ENCODE assay signal across 1 cellular context in genomic region chr22:38056969-38057841, GRCh38.
TF ChIP-seq lines count a peak whose summit lies in the region.

Gene PICK1, plus strand, starts transcription at chr22:38057404. Its CDS starts 406 bp downstream, at chr22:38057810.

TF ChIP-seq in H1, 55 proteins besides CTCF, POLR2A, EP300 and RAD21 (continued from another document):
- TF ChIP-seq NRF1 (IDR thresholded peaks at IDR 0.05; ENCODE audit: low read depth, low read length) (peak; percentile 11; the same call in 1 of the 2 replicates), TBP (IDR thresholded peaks at IDR 0.05; ENCODE audit: low read depth, low read length) (peak; percentile 84), YY1 (IDR thresholded peaks at IDR 0.05; ENCODE audit: low read depth, low read length) (peak; percentile 99), PHF8 (conservative IDR thresholded peaks at IDR 0.05; ENCODE audit: low read depth, low read length) (peak; percentile 69), ASH2L (IDR thresholded peaks at IDR 0.05; ENCODE audit: low read length) (peak; percentile 76), POLR2AphosphoS5 (IDR thresholded peaks at IDR 0.05; ENCODE audit: low read depth, low read length) (peak; percentile 65), SRF (IDR thresholded peaks at IDR 0.05; ENCODE audit: low read depth, low read length) (no peak), USF2 (IDR thresholded peaks at IDR 0.05; ENCODE audit: low read length) (no peak), SIN3A (conservative IDR thresholded peaks at IDR 0.05 in 1 of 2, IDR thresholded peaks at IDR 0.05 in 1 of 2; ENCODE audit: low read depth in 1 of 2, low read length in 2 of 2) (peak; percentile 63 to 89; a peak in 2 of 4 replicates), BRCA1 (IDR thresholded peaks at IDR 0.05; ENCODE audit: low read depth, low read length) (no peak), CTBP2 (IDR thresholded peaks at IDR 0.05; ENCODE audit: borderline replicate concordance, insufficient read depth, insufficient read length, low read length) (no peak), TEAD4 (IDR thresholded peaks at IDR 0.05; ENCODE audit: low read depth, low read length) (no peak), SP1 (IDR thresholded peaks at IDR 0.05; ENCODE audit: low read depth, low read length) (peak; percentile 56; the same call in 1 of the 2 replicates), KDM4A (IDR thresholded peaks at IDR 0.05; ENCODE audit: low read depth, low read length, severe bottlenecking) (peak; percentile 94), HDAC6 (IDR thresholded peaks at IDR 0.05; ENCODE audit: low read depth, low read length) (no peak), RFX5 (IDR thresholded peaks at IDR 0.05; ENCODE audit: borderline replicate concordance, low read depth, low read length) (peak; percentile 77), CBX5 (IDR thresholded peaks at IDR 0.05; ENCODE audit: low read depth, low read length) (no peak), CREB1 (IDR thresholded peaks at IDR 0.05) (peak; percentile 93), GABPA (IDR thresholded peaks at IDR 0.05; ENCODE audit: borderline replicate concordance, insufficient read depth, low read length) (peak; percentile 95), RNF2 (IDR thresholded peaks at IDR 0.05; ENCODE audit: borderline replicate concordance, low read depth, low read length, missing control alignments, poor library complexity, severe bottlenecking) (no peak), TCF12 (IDR thresholded peaks at IDR 0.05; ENCODE audit: low read depth, low read length) (peak; percentile 42; the same call in 1 of the 2 replicates), KDM5A (IDR thresholded peaks at IDR 0.05; ENCODE audit: low read length) (0 out of 2 replicates have a peak, but pooled peaks have one; percentile 26), KDM1A (IDR thresholded peaks at IDR 0.05; ENCODE audit: borderline replicate concordance, low read length) (0 out of 2 replicates have a peak, but pooled peaks have one; percentile 44), SP4 (IDR thresholded peaks at IDR 0.05; ENCODE audit: low read length) (no peak), TAF7 (optimal IDR thresholded peaks at IDR 0.05; ENCODE audit: borderline replicate concordance, low read depth, low read length) (peak; percentile 78), CEBPB (IDR thresholded peaks at IDR 0.05; ENCODE audit: low read depth, low read length) (no peak), SIX5 (IDR thresholded peaks at IDR 0.05; ENCODE audit: low read depth, low read length) (peak; percentile 7; the same call in 1 of the 2 replicates), TAF1 (IDR thresholded peaks at IDR 0.05; ENCODE audit: low read depth, low read length) (peak; percentile 85)
- TF ChIP-seq, protein P1, sequence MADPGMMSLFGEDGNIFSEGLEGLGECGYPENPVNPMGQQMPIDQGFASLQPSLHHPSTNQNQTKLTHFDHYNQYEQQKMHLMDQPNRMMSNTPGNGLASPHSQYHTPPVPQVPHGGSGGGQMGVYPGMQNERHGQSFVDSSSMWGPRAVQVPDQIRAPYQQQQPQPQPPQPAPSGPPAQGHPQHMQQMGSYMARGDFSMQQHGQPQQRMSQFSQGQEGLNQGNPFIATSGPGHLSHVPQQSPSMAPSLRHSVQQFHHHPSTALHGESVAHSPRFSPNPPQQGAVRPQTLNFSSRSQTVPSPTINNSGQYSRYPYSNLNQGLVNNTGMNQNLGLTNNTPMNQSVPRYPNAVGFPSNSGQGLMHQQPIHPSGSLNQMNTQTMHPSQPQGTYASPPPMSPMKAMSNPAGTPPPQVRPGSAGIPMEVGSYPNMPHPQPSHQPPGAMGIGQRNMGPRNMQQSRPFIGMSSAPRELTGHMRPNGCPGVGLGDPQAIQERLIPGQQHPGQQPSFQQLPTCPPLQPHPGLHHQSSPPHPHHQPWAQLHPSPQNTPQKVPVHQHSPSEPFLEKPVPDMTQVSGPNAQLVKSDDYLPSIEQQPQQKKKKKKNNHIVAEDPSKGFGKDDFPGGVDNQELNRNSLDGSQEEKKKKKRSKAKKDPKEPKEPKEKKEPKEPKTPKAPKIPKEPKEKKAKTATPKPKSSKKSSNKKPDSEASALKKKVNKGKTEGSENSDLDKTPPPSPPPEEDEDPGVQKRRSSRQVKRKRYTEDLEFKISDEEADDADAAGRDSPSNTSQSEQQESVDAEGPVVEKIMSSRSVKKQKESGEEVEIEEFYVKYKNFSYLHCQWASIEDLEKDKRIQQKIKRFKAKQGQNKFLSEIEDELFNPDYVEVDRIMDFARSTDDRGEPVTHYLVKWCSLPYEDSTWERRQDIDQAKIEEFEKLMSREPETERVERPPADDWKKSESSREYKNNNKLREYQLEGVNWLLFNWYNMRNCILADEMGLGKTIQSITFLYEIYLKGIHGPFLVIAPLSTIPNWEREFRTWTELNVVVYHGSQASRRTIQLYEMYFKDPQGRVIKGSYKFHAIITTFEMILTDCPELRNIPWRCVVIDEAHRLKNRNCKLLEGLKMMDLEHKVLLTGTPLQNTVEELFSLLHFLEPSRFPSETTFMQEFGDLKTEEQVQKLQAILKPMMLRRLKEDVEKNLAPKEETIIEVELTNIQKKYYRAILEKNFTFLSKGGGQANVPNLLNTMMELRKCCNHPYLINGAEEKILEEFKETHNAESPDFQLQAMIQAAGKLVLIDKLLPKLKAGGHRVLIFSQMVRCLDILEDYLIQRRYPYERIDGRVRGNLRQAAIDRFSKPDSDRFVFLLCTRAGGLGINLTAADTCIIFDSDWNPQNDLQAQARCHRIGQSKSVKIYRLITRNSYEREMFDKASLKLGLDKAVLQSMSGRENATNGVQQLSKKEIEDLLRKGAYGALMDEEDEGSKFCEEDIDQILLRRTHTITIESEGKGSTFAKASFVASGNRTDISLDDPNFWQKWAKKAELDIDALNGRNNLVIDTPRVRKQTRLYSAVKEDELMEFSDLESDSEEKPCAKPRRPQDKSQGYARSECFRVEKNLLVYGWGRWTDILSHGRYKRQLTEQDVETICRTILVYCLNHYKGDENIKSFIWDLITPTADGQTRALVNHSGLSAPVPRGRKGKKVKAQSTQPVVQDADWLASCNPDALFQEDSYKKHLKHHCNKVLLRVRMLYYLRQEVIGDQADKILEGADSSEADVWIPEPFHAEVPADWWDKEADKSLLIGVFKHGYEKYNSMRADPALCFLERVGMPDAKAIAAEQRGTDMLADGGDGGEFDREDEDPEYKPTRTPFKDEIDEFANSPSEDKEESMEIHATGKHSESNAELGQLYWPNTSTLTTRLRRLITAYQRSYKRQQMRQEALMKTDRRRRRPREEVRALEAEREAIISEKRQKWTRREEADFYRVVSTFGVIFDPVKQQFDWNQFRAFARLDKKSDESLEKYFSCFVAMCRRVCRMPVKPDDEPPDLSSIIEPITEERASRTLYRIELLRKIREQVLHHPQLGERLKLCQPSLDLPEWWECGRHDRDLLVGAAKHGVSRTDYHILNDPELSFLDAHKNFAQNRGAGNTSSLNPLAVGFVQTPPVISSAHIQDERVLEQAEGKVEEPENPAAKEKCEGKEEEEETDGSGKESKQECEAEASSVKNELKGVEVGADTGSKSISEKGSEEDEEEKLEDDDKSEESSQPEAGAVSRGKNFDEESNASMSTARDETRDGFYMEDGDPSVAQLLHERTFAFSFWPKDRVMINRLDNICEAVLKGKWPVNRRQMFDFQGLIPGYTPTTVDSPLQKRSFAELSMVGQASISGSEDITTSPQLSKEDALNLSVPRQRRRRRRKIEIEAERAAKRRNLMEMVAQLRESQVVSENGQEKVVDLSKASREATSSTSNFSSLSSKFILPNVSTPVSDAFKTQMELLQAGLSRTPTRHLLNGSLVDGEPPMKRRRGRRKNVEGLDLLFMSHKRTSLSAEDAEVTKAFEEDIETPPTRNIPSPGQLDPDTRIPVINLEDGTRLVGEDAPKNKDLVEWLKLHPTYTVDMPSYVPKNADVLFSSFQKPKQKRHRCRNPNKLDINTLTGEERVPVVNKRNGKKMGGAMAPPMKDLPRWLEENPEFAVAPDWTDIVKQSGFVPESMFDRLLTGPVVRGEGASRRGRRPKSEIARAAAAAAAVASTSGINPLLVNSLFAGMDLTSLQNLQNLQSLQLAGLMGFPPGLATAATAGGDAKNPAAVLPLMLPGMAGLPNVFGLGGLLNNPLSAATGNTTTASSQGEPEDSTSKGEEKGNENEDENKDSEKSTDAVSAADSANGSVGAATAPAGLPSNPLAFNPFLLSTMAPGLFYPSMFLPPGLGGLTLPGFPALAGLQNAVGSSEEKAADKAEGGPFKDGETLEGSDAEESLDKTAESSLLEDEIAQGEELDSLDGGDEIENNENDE (IDR thresholded peaks at IDR 0.05; ENCODE audit: insufficient replicate concordance, low read length): no peak
- TF ChIP-seq, protein P2, sequence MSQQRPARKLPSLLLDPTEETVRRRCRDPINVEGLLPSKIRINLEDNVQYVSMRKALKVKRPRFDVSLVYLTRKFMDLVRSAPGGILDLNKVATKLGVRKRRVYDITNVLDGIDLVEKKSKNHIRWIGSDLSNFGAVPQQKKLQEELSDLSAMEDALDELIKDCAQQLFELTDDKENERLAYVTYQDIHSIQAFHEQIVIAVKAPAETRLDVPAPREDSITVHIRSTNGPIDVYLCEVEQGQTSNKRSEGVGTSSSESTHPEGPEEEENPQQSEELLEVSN (IDR thresholded peaks at IDR 0.05): peak; percentile 78
- TF ChIP-seq, protein P3, sequence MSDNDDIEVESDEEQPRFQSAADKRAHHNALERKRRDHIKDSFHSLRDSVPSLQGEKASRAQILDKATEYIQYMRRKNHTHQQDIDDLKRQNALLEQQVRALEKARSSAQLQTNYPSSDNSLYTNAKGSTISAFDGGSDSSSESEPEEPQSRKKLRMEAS (IDR thresholded peaks at IDR 0.05): peak; percentile 56; the same call in 1 of the 2 replicates
- TF ChIP-seq, protein P4, sequence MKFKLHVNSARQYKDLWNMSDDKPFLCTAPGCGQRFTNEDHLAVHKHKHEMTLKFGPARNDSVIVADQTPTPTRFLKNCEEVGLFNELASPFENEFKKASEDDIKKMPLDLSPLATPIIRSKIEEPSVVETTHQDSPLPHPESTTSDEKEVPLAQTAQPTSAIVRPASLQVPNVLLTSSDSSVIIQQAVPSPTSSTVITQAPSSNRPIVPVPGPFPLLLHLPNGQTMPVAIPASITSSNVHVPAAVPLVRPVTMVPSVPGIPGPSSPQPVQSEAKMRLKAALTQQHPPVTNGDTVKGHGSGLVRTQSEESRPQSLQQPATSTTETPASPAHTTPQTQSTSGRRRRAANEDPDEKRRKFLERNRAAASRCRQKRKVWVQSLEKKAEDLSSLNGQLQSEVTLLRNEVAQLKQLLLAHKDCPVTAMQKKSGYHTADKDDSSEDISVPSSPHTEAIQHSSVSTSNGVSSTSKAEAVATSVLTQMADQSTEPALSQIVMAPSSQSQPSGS (IDR thresholded peaks at IDR 0.05; ENCODE audit: low read length): 0 out of 2 replicates have a peak, but pooled peaks have one; percentile 24
